Comparison of ENCODE assay signal across 15 cellular contexts in genomic region chr17:80917716-80918560, GRCh38.
"Had no signal": no experiment of that assay in that cellular context is flagged by ENCODE, and none has a peak within 500 bp of the region (broad histone marks: within the 10 kb centered on the region; RNA-seq: fewer than 3 reads in every experiment).

No MANE protein-coding gene starts in this region.

- H3K4me3 Mint-ChIP-seq: activated B cell treated with CpG ODN at 0.5 μM for 24 hours; activated CD8-positive, alpha-beta memory T cell treated with anti-CD3 and anti-CD28 coated beads, Interleukin-2, amount 10 ng/mL, durations not matched to agents 7 days and 5 days; activated T-cell treated with anti-CD3 and anti-CD28 coated beads, Interleukin-2, amount 50 U/mL, for 24 hours; memory B cell; neural crest cell had no signal

- ATAC-seq: activated CD8-positive, alpha-beta memory T cell treated with anti-CD3 and anti-CD28 coated beads, Interleukin-2, amount 10 ng/mL, durations not matched to agents 7 days and 5 days; left lobe of liver had no signal

- FAIRE-seq: bronchial epithelial cell, colon had no signal

- H3K27ac Mint-ChIP-seq: activated B cell treated with CpG ODN at 0.5 μM for 24 hours; activated T-cell treated with anti-CD3 and anti-CD28 coated beads, Interleukin-2, amount 50 U/mL, for 24 hours; memory B cell had no signal

- H3K9me3 Mint-ChIP-seq: activated B cell treated with CpG ODN at 0.5 μM for 24 hours; activated T-cell treated with anti-CD3 and anti-CD28 coated beads, Interleukin-2, amount 50 U/mL, for 24 hours; memory B cell; neural crest cell had no signal

- H3K4me1 Mint-ChIP-seq: activated CD8-positive, alpha-beta memory T cell treated with anti-CD3 and anti-CD28 coated beads, Interleukin-2, amount 10 ng/mL, durations not matched to agents 7 days and 5 days had no signal

- H3K4me3 ChIP-seq: ascending aorta, right atrium auricular region had no signal

- H3K27me3 ChIP-seq: ascending aorta, right atrium auricular region had no signal

- H3K27me3 Mint-ChIP-seq: activated B cell treated with CpG ODN at 0.5 μM for 24 hours; activated CD8-positive, alpha-beta memory T cell treated with anti-CD3 and anti-CD28 coated beads, Interleukin-2, amount 10 ng/mL, durations not matched to agents 7 days and 5 days; activated T-cell treated with anti-CD3 and anti-CD28 coated beads, Interleukin-2, amount 50 U/mL, for 24 hours; memory B cell had no signal

- H3K9me3 ChIP-seq: ascending aorta, right atrium auricular region had no signal

- H3K27ac ChIP-seq: right atrium auricular region had no signal

- DNase-seq: activated B cell treated with CpG ODN at 0.5 μM for 24 hours; activated CD4-positive, alpha-beta T cell treated with anti-CD3 and anti-CD28 coated beads, Interleukin-2, amount 50 U/mL, for 1 hour; activated CD8-positive, alpha-beta memory T cell treated with anti-CD3 and anti-CD28 coated beads, Interleukin-2, amount 10 ng/mL, durations not matched to agents 7 days and 5 days; activated naive CD4-positive, alpha-beta T cell; activated T-cell treated with anti-CD3 and anti-CD28 coated beads, Interleukin-2, amount 50 U/mL, for 24 hours; foreskin melanocyte; stimulated activated naive CD4-positive, alpha-beta T cell treated with Interleukin-2 at 50 U/mL for 16 hours; T-helper 1 cell had no signal
